ENCODE assay signal across 8 cellular contexts in the genomic region with DNA sequence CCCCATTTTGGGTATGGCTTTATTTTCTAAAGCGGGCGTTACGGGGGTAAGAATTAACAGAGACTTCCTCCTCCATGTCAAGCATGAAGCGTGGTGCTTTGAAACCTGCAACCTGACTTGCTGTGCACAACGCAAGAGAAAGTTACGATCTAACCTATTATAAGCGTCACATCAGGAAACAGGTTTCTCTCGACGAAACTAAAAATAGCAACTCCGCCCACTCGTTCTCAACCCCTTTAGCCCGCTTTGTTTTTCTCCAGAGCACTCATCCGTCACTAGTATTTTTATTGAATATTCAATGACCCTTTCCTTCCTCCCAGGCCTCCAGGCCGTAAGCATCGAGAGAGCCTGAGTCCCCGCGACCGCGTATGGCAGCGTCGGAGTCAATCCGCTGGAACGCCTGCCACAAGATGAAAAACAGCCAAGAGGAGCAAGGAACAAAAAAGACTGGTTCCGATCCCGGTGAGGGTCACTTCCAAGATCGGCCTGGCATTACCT. TPM values are rescaled to one million over a fixed set of nuclear protein-coding genes. Genes with fewer than 3 reads are reported as not detected.
DNase-seq lines count a peak whose midpoint lies in the region; ATAC-seq and TF ChIP-seq lines count a peak whose summit lies in the region.

No MANE protein-coding gene starts in this region.

- H3K27me3 ChIP-seq in RWPE2 (ENCODE audit: insufficient read depth, poor library complexity, severe bottlenecking) = no peaks in the 10 kb centered on the region

- peak; percentile 72 for DNase-seq in SIG-M5 treated with dmso at 0.1 percent for 504 hours (lab: John Stamatoyannopoulos, UW; ENCODE audit: unreplicated experiment)
- no peak for DNase-seq in SIG-M5 (lab: John Stamatoyannopoulos, UW)
- DNase-seq in RWPE2 (ENCODE audit: low spot score) = no peak
- peak; percentile 49 to 53 for DNase-seq in stimulated activated CD4-positive, alpha-beta T cell treated with anti-CD3 and anti-CD28 coated beads, Interleukin-15, amount 100 ng/mL, for 48 hours (ENCODE audit: low read depth in 2 of 2)
- no peak for DNase-seq in omental fat pad (ENCODE audit: low spot score)

- peaks cover 62% of the 10 kb centered on the region for H3K36me3 ChIP-seq in RWPE2 (ENCODE audit: low read depth)

- H3K27ac ChIP-seq in RWPE2 (ENCODE audit: poor library complexity, severe bottlenecking) (peak overlapping the region; percentile 61), angular gyrus (ENCODE audit: low read depth, low read length) (peak overlapping the region; percentile 65)

- ATAC-seq in HG03342 (IDR thresholded peaks at IDR 0.05; ENCODE audit: unreplicated experiment) (peak; percentile 38), RWPE2 (ENCODE audit: low read depth) (no peak), omental fat pad (ENCODE audit: low FRiP score) (no peak)

- peak overlapping the region; percentile 77 for H3K4me3 ChIP-seq in RWPE2 (ENCODE audit: severe bottlenecking)
- peak overlapping the region; percentile 84 for H3K4me3 ChIP-seq in iPS-18c (ENCODE audit: insufficient read depth, low read depth, low read length)

- TF ChIP-seq CTCF in RWPE2 (IDR thresholded peaks at IDR 0.05; ENCODE audit: poor library complexity, severe bottlenecking) = no peak
- TF ChIP-seq CTCF in omental fat pad (IDR thresholded peaks at IDR 0.05) = no peak

- H3K9me3 ChIP-seq in RWPE2 (ENCODE audit: severe bottlenecking) (no peaks in the 10 kb centered on the region), iPS-18c (ENCODE audit: control insufficient read depth, insufficient read depth, low read length) (no peaks in the 10 kb centered on the region)

- peaks cover 9% of the 10 kb centered on the region for H3K4me1 ChIP-seq in RWPE2 (ENCODE audit: insufficient read depth, poor library complexity, severe bottlenecking)

RNA-seq across cellular contexts. Expression of a gene that starts 0.6 kb away (rescaled TPM):
- total RNA-seq in omental fat pad = 10 to 100 TPM; 61.6 to 92.3 (median 70.6) TPM

RNA-seq across cellular contexts. Expression of a gene that starts 1.1 kb away (rescaled TPM):
- 10 to 100 TPM; 27.9 to 44.8 (median 30.7) TPM for total RNA-seq in omental fat pad

RNA-seq across cellular contexts. Expression of a gene that starts 20.0 kb away (rescaled TPM):
- total RNA-seq in omental fat pad = 100 to 1,000 TPM in 2 of 4 donors, 10 to 100 TPM in 2; 89.8 to 149 (median 102) TPM

RNA-seq across cellular contexts. Expression of a gene that starts 49.9 kb away (rescaled TPM):
- total RNA-seq in omental fat pad = 10 to 100 TPM; 10.2 to 34.1 (median 10.7) TPM

Comparison
In these comparisons a context has a peak if more than half of its experiments do, and no peak if none do; other contexts are left out.
1. DNase-seq: peak in SIG-M5 treated with dmso at 0.1 percent for 504 hours (single experiment) and stimulated activated CD4-positive, alpha-beta T cell treated with anti-CD3 and anti-CD28 coated beads, Interleukin-15, amount 100 ng/mL, for 48 hours (2 of 2); none in SIG-M5 (single experiment), RWPE2 (single experiment) and omental fat pad (single experiment).